ENCODE assay signal across 14 cellular contexts in the genomic region with DNA sequence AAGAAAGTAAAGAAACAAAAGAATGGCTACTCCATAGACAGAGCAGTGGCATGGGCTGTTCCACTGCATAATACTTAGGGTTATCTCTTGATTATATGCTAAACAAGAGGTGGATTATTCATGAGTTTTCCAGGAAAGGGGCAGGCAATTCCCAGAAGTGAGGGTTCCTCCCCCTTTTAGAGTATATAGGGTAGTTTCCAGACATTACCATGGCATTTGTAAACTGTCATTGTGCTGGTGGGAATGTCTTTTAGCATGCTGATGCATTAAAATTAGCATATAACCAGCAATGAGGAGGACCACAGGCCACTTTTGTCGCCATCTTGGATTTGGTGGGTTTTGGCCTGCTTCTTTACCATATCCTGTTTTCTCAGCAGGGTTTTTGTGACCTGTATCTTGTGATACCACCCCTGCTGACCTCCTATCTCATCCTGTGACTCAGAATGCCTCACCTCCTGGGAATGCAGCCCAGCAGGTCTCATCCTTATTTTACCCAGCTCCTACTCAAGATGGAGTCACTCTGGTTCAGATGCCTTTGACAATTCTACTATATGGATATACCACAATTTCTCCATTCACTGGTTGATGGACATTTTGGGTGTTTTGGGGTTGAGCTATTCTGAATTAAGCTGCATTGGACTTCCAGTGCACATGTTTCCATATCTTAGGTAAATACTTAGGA.
DNase-seq lines count a peak whose midpoint lies in the region; ATAC-seq and TF ChIP-seq lines count a peak whose summit lies in the region.
"Had no signal": no experiment of that assay in that cellular context is flagged by ENCODE, and none has a peak within 500 bp of the region (broad histone marks: within the 10 kb centered on the region; RNA-seq: fewer than 3 reads in every experiment).

No MANE protein-coding gene starts in this region.

- H3K4me3 Mint-ChIP-seq in activated CD8-positive, alpha-beta T cell treated with anti-CD3 and anti-CD28 coated beads for 36 hours, result no peak overlapping the region
- H3K4me3 Mint-ChIP-seq in activated CD8-positive, alpha-beta T cell treated with anti-CD3 and anti-CD28 coated beads, Interleukin-2, amount 10 ng/mL, durations not matched to agents 7 days and 5 days, result no peak overlapping the region
- H3K4me3 Mint-ChIP-seq in stimulated activated naive CD8-positive, alpha-beta T cell treated with anti-CD3 and anti-CD28 coated beads, Interleukin-15, amount 100 ng/mL, for 72 hours, result no peak overlapping the region
- H3K4me3 Mint-ChIP-seq: HFFc6 had no signal

- CTCF ChIA-PET in activated CD8-positive, alpha-beta T cell treated with anti-CD3 and anti-CD28 coated beads for 36 hours (lab: Charles Lee), result no interaction called here
- CTCF ChIA-PET in activated CD8-positive, alpha-beta T cell treated with anti-CD3 and anti-CD28 coated beads, Interleukin-2, amount 10 ng/mL, durations not matched to agents 7 days and 5 days (lab: Charles Lee), result no interaction called here
- CTCF ChIA-PET in RWPE1 (lab: Yijun Ruan, JAX), result interaction anchor here (0.6 to 0.7 kb wide), 2 partner anchors 21 to 220 kb away, joined by 3 to 4 read pairs; no protein-coding TSS in a partner anchor

- no peak for TF ChIP-seq CTCF in activated CD8-positive, alpha-beta T cell treated with anti-CD3 and anti-CD28 coated beads for 36 hours (IDR thresholded peaks at IDR 0.05)
- TF ChIP-seq CTCF in RWPE1 (conservative IDR thresholded peaks at IDR 0.05; ENCODE audit: low read depth) (no peak), epithelial cell of proximal tubule (conservative IDR thresholded peaks at IDR 0.05; ENCODE audit: low read depth, low read length) (no peak), testis (IDR thresholded peaks at IDR 0.05) (no peak)

- DNase-seq in activated CD8-positive, alpha-beta T cell treated with anti-CD3 and anti-CD28 coated beads for 36 hours, result peak; percentile 27
- DNase-seq in activated CD8-positive, alpha-beta T cell treated with anti-CD3 and anti-CD28 coated beads, Interleukin-2, amount 10 ng/mL, durations not matched to agents 7 days and 5 days, result no peak
- DNase-seq in RWPE1 (ENCODE audit: low spot score) (peak; percentile 55), epithelial cell of proximal tubule (ENCODE audit: low read depth) (peak; percentile 42), testis (no peak)
- DNase-seq in stimulated activated naive CD8-positive, alpha-beta T cell treated with anti-CD3 and anti-CD28 coated beads, Interleukin-15, amount 100 ng/mL, for 72 hours, result peak in 1 of 2 donors; percentile 24
- DNase-seq: activated naive CD4-positive, alpha-beta T cell treated with anti-CD3 and anti-CD28 coated beads, Interleukin-2, amount 50 U/mL, for 16 hours; foreskin melanocyte; HFFc6; Kasumi-1; tibial artery had no signal

- H3K9me3 ChIP-seq in testis, result no peaks in the 10 kb centered on the region
- H3K9me3 ChIP-seq: tibial artery had no signal

- peaks cover 17% of the 10 kb centered on the region for H3K4me1 Mint-ChIP-seq in activated CD8-positive, alpha-beta T cell treated with anti-CD3 and anti-CD28 coated beads for 36 hours (ENCODE audit: low read depth)
- H3K4me1 Mint-ChIP-seq in activated CD8-positive, alpha-beta T cell treated with anti-CD3 and anti-CD28 coated beads, Interleukin-2, amount 10 ng/mL, durations not matched to agents 7 days and 5 days (ENCODE audit: low read depth), result peaks cover 10% of the 10 kb centered on the region
- peaks cover 23% of the 10 kb centered on the region for H3K4me1 Mint-ChIP-seq in stimulated activated naive CD8-positive, alpha-beta T cell treated with anti-CD3 and anti-CD28 coated beads, Interleukin-15, amount 100 ng/mL, for 72 hours

- no peaks in the 10 kb centered on the region for H3K27me3 Mint-ChIP-seq in activated CD8-positive, alpha-beta T cell treated with anti-CD3 and anti-CD28 coated beads for 36 hours
- H3K27me3 Mint-ChIP-seq in activated CD8-positive, alpha-beta T cell treated with anti-CD3 and anti-CD28 coated beads, Interleukin-2, amount 10 ng/mL, durations not matched to agents 7 days and 5 days (ENCODE audit: low read depth), result no peaks in the 10 kb centered on the region
- H3K27me3 Mint-ChIP-seq in stimulated activated naive CD8-positive, alpha-beta T cell treated with anti-CD3 and anti-CD28 coated beads, Interleukin-15, amount 100 ng/mL, for 72 hours, result no peaks in the 10 kb centered on the region

- H3K4me3 ChIP-seq in epithelial cell of proximal tubule (ENCODE audit: low read depth, low read length), result no peak overlapping the region
- H3K4me3 ChIP-seq in testis, result no peak overlapping the region
- H3K4me3 ChIP-seq: tibial artery had no signal

- peak; percentile 20 for ATAC-seq in activated CD8-positive, alpha-beta T cell treated with anti-CD3 and anti-CD28 coated beads for 36 hours
- no peak for ATAC-seq in activated CD8-positive, alpha-beta T cell treated with anti-CD3 and anti-CD28 coated beads, Interleukin-2, amount 10 ng/mL, durations not matched to agents 7 days and 5 days
- peak; percentile 57 for ATAC-seq in stimulated activated naive CD8-positive, alpha-beta T cell treated with anti-CD3 and anti-CD28 coated beads, Interleukin-15, amount 100 ng/mL, for 72 hours
- ATAC-seq in HG03175 (IDR thresholded peaks at IDR 0.05; ENCODE audit: unreplicated experiment) (no peak), GM19455 (IDR thresholded peaks at IDR 0.05; ENCODE audit: unreplicated experiment) (no peak)
- ATAC-seq: left lobe of liver had no signal

- no peaks in the 10 kb centered on the region for H3K4me1 ChIP-seq in testis
- H3K4me1 ChIP-seq: tibial artery had no signal

- no peak overlapping the region for H3K27ac ChIP-seq in RWPE1
- no peak overlapping the region for H3K27ac ChIP-seq in testis
- H3K27ac ChIP-seq: tibial artery had no signal

- intact Hi-C loops in activated CD8-positive, alpha-beta T cell treated with anti-CD3 and anti-CD28 coated beads for 36 hours (cut with micrococcal nuclease), result no loop called here
- intact Hi-C loops in testis (cut with DNase I; ENCODE audit: low total_unique reads), result no loop called here

- TF ChIP-seq POLR2A in testis (IDR thresholded peaks at IDR 0.05), result no peak

- no peaks in the 10 kb centered on the region for H3K9me3 Mint-ChIP-seq in activated CD8-positive, alpha-beta T cell treated with anti-CD3 and anti-CD28 coated beads for 36 hours
- no peaks in the 10 kb centered on the region for H3K9me3 Mint-ChIP-seq in activated CD8-positive, alpha-beta T cell treated with anti-CD3 and anti-CD28 coated beads, Interleukin-2, amount 10 ng/mL, durations not matched to agents 7 days and 5 days (ENCODE audit: insufficient read depth)
- no peaks in the 10 kb centered on the region for H3K9me3 Mint-ChIP-seq in stimulated activated naive CD8-positive, alpha-beta T cell treated with anti-CD3 and anti-CD28 coated beads, Interleukin-15, amount 100 ng/mL, for 72 hours
- H3K9me3 Mint-ChIP-seq: HFFc6 had no signal

- no peak overlapping the region for H3K27ac Mint-ChIP-seq in activated CD8-positive, alpha-beta T cell treated with anti-CD3 and anti-CD28 coated beads for 36 hours
- no peak overlapping the region for H3K27ac Mint-ChIP-seq in activated CD8-positive, alpha-beta T cell treated with anti-CD3 and anti-CD28 coated beads, Interleukin-2, amount 10 ng/mL, durations not matched to agents 7 days and 5 days
- no peak overlapping the region for H3K27ac Mint-ChIP-seq in stimulated activated naive CD8-positive, alpha-beta T cell treated with anti-CD3 and anti-CD28 coated beads, Interleukin-15, amount 100 ng/mL, for 72 hours
- H3K27ac Mint-ChIP-seq: HFFc6 had no signal

- 100% methylated on average over 1 of the region's 1 CpG for WGBS in testis, 2 donors

- POLR2A ChIA-PET in activated CD8-positive, alpha-beta T cell treated with anti-CD3 and anti-CD28 coated beads for 36 hours (lab: Charles Lee), result interaction anchor here (0.7 kb wide), 1 partner anchor 86 kb away, joined by 4 read pairs; no protein-coding TSS in a partner anchor
- POLR2A ChIA-PET in activated CD8-positive, alpha-beta T cell treated with anti-CD3 and anti-CD28 coated beads, Interleukin-2, amount 10 ng/mL, durations not matched to agents 7 days and 5 days (lab: Charles Lee), result interaction anchor here (0.6 kb wide), 1 partner anchor 80 kb away, joined by 3 read pairs; no protein-coding TSS in a partner anchor
- POLR2A ChIA-PET in RWPE1 (lab: Yijun Ruan, JAX; ENCODE audit: low non-redundant PET), result no interaction called here

- peaks cover 28% of the 10 kb centered on the region for H3K36me3 Mint-ChIP-seq in activated CD8-positive, alpha-beta T cell treated with anti-CD3 and anti-CD28 coated beads for 36 hours (ENCODE audit: low read depth)
- H3K36me3 Mint-ChIP-seq in activated CD8-positive, alpha-beta T cell treated with anti-CD3 and anti-CD28 coated beads, Interleukin-2, amount 10 ng/mL, durations not matched to agents 7 days and 5 days (ENCODE audit: low read depth), result peaks cover 12% of the 10 kb centered on the region

- no peaks in the 10 kb centered on the region for H3K27me3 ChIP-seq in testis
- H3K27me3 ChIP-seq: tibial artery had no signal

- no peaks in the 10 kb centered on the region for H3K36me3 ChIP-seq in testis (ENCODE audit: low read depth, missing control alignments)

Comparison
In these comparisons a context has a peak if more than half of its experiments do, and no peak if none do; other contexts are left out.
1. ATAC-seq: peak in activated CD8-positive, alpha-beta T cell treated with anti-CD3 and anti-CD28 coated beads for 36 hours (single experiment) and stimulated activated naive CD8-positive, alpha-beta T cell treated with anti-CD3 and anti-CD28 coated beads, Interleukin-15, amount 100 ng/mL, for 72 hours (single experiment); none in activated CD8-positive, alpha-beta T cell treated with anti-CD3 and anti-CD28 coated beads, Interleukin-2, amount 10 ng/mL, durations not matched to agents 7 days and 5 days (single experiment), HG03175 (single experiment) and GM19455 (single experiment).
2. DNase-seq: peak in activated CD8-positive, alpha-beta T cell treated with anti-CD3 and anti-CD28 coated beads for 36 hours (single experiment), RWPE1 (single experiment) and epithelial cell of proximal tubule (single experiment); none in activated CD8-positive, alpha-beta T cell treated with anti-CD3 and anti-CD28 coated beads, Interleukin-2, amount 10 ng/mL, durations not matched to agents 7 days and 5 days (single experiment) and testis (single experiment).